27 cellular contexts compared by ENCODE assay signal in genomic region chr16:88755745-88756443, GRCh38. TPM values are rescaled to one million over a fixed set of nuclear protein-coding genes. Genes with fewer than 3 reads are reported as not detected.
DNase-seq lines count a peak whose midpoint lies in the region; ATAC-seq and TF ChIP-seq lines count a peak whose summit lies in the region.
"Had no signal": no experiment of that assay in that cellular context is flagged by ENCODE, and none has a peak within 500 bp of the region (broad histone marks: within the 10 kb centered on the region; RNA-seq: fewer than 3 reads in every experiment).

No MANE protein-coding gene starts in this region.

- H3K79me2 ChIP-seq in MM.1S (ENCODE audit: low read length) = peaks cover 91% of the 10 kb centered on the region
- H3K79me2 ChIP-seq in GM23338 (replicated peaks; ENCODE audit: insufficient read depth) = no peaks in the 10 kb centered on the region; the same call in 1 of the 2 replicates

- H3K9me3 Mint-ChIP-seq in HFFc6 (no peaks in the 10 kb centered on the region), WTC11 (no peaks in the 10 kb centered on the region), GM23338 (no peaks in the 10 kb centered on the region)
- H3K9me3 Mint-ChIP-seq: activated CD4-positive, alpha-beta T cell treated with anti-CD3 and anti-CD28 coated beads, Interleukin-2, amount 10 ng/mL, durations not matched to agents 7 days and 5 days; activated T-helper 17 cell treated with anti-CD3 and anti-CD28 coated beads, Interleukin-2, amount 50 U/mL, for 72 hours; central memory CD8-positive, alpha-beta T cell; immature natural killer cell; nephron had no signal

- CTCF ChIA-PET in WTC11 (lab: Charles Lee) = interaction anchor here (0.5 to 9.0 kb wide), 23 partner anchors 11 to 646 kb away, joined by 3 to 185 read pairs (median 5); partner anchors contain the start of genes APRT, MVD and PIEZO1

- no peak overlapping the region for H3K4me2 ChIP-seq in MM.1S (ENCODE audit: low read depth, low read length)
- H3K4me2 ChIP-seq in GM23338 = no peak overlapping the region
- H3K4me2 ChIP-seq: hepatocyte had no signal

- H3K36me3 ChIP-seq in gastroesophageal sphincter = peaks cover 0 to 14% of the 10 kb centered on the region in 2 donors
- no peaks in the 10 kb centered on the region for H3K36me3 ChIP-seq in transverse colon
- no peaks in the 10 kb centered on the region; the same call in 1 of the 2 replicates for H3K36me3 ChIP-seq in MM.1S (replicated peaks; ENCODE audit: insufficient read depth, low read length)
- H3K36me3 ChIP-seq in GM23338 (ENCODE audit: insufficient read depth) = no peaks in the 10 kb centered on the region
- H3K36me3 ChIP-seq: left ventricle myocardium inferior, ovary, thyroid gland had no signal

- H2AFZ ChIP-seq in MM.1S (ENCODE audit: low read length) = no peak overlapping the region
- no peak overlapping the region for H2AFZ ChIP-seq in GM23338
- H2AFZ ChIP-seq: hepatocyte had no signal

- peak overlapping the region; percentile 74 for H3K27ac Mint-ChIP-seq in HFFc6
- no peak overlapping the region for H3K27ac Mint-ChIP-seq in WTC11
- no peak overlapping the region for H3K27ac Mint-ChIP-seq in GM23338
- H3K27ac Mint-ChIP-seq: activated CD4-positive, alpha-beta T cell treated with anti-CD3 and anti-CD28 coated beads, Interleukin-2, amount 10 ng/mL, durations not matched to agents 7 days and 5 days; activated naive CD8-positive, alpha-beta T cell; immature natural killer cell had no signal

- H3K27me3 Mint-ChIP-seq in HFFc6 (ENCODE audit: insufficient read depth) = peaks cover 4% of the 10 kb centered on the region
- H3K27me3 Mint-ChIP-seq in WTC11 (ENCODE audit: low read depth) = no peaks in the 10 kb centered on the region
- H3K27me3 Mint-ChIP-seq in GM23338 (ENCODE audit: insufficient read depth, low read depth, poor library complexity) = peaks cover 23% of the 10 kb centered on the region
- H3K27me3 Mint-ChIP-seq: activated CD4-positive, alpha-beta T cell treated with anti-CD3 and anti-CD28 coated beads, Interleukin-2, amount 10 ng/mL, durations not matched to agents 7 days and 5 days; activated naive CD8-positive, alpha-beta T cell; activated T-helper 17 cell treated with anti-CD3 and anti-CD28 coated beads, Interleukin-2, amount 50 U/mL, for 72 hours; central memory CD8-positive, alpha-beta T cell had no signal

- H3K4me3 ChIP-seq in gastroesophageal sphincter (no peak overlapping the region), transverse colon (no peak overlapping the region), MM.1S (ENCODE audit: low read length) (no peak overlapping the region), GM23338 (no peak overlapping the region)
- H3K4me3 ChIP-seq: hepatocyte, left ventricle myocardium inferior, ovary, thyroid gland had no signal

- H3K4me1 Mint-ChIP-seq in HFFc6 (ENCODE audit: low read depth) = peaks cover 33% of the 10 kb centered on the region
- peaks cover 18% of the 10 kb centered on the region for H3K4me1 Mint-ChIP-seq in WTC11
- H3K4me1 Mint-ChIP-seq in GM23338 = peaks cover 31% of the 10 kb centered on the region

- ATAC-seq in WTC11 = no peak
- no peak for ATAC-seq in gastroesophageal sphincter
- ATAC-seq in GM23338 = no peak
- ATAC-seq: activated T-helper 17 cell treated with anti-CD3 and anti-CD28 coated beads, Interleukin-2, amount 50 U/mL, for 72 hours; stimulated activated naive CD8-positive, alpha-beta T cell treated with anti-CD3 and anti-CD28 coated beads, Interleukin-15, Interleukin-2, amounts not matched to agents 100 U/mL and 50 U/mL, for 24 hours had no signal

- H3K9me3 ChIP-seq in gastroesophageal sphincter (no peaks in the 10 kb centered on the region), transverse colon (no peaks in the 10 kb centered on the region), MM.1S (replicated peaks; ENCODE audit: insufficient read depth, low read length) (no peaks in the 10 kb centered on the region)
- H3K9me3 ChIP-seq: ovary, thyroid gland had no signal

- no peak for DNase-seq in HFFc6
- DNase-seq in WTC11 (ENCODE audit: low spot score) = no peak
- DNase-seq in transverse colon = no peak
- no peak for DNase-seq in MM.1S
- no peak for DNase-seq in GM23338 (ENCODE audit: low spot score)
- DNase-seq in DMS153 treated with DMSO at 0.1 percent for 48 hours (lab: John Stamatoyannopoulos, UW; ENCODE audit: unreplicated experiment) = no peak
- DNase-seq: activated CD4-positive, alpha-beta T cell treated with anti-CD3 and anti-CD28 coated beads, Interleukin-2, amount 10 ng/mL, durations not matched to agents 7 days and 5 days; AML-193; DMS153; immature natural killer cell; left ventricle myocardium inferior; NCI-H1048; NCI-H1694 treated with DMSO at 0.1 percent for 48 hours; NCI-H524 treated with DMSO at 0.1 percent for 48 hours; ovary; stimulated activated CD4-positive, alpha-beta T cell treated with anti-CD3 and anti-CD28 coated beads, Interleukin-12 subunit alpha, Interleukin-12 subunit beta, amount 100 ng/mL, for 4 hours; stimulated activated naive CD8-positive, alpha-beta T cell treated with anti-CD3 and anti-CD28 coated beads, Interleukin-15, Interleukin-2, amounts not matched to agents 100 U/mL and 50 U/mL, for 24 hours; thyroid gland had no signal

- TF ChIP-seq CTCF in HFFc6 (IDR thresholded peaks at IDR 0.05) (no peak), WTC11 (IDR thresholded peaks at IDR 0.05) (no peak), gastroesophageal sphincter (IDR thresholded peaks at IDR 0.05) (no peak), transverse colon (IDR thresholded peaks at IDR 0.05) (no peak), MM.1S (IDR thresholded peaks at IDR 0.05; ENCODE audit: low read length) (no peak), GM23338 (conservative IDR thresholded peaks at IDR 0.05; ENCODE audit: low read depth in 2 of 2) (no peak; a peak in 1 of 4 replicates)

- H3K27me3 ChIP-seq in gastroesophageal sphincter = no peaks in the 10 kb centered on the region
- H3K27me3 ChIP-seq in transverse colon = no peaks in the 10 kb centered on the region
- no peaks in the 10 kb centered on the region for H3K27me3 ChIP-seq in MM.1S (replicated peaks; ENCODE audit: insufficient read depth, low read length)
- no peaks in the 10 kb centered on the region for H3K27me3 ChIP-seq in GM23338 (ENCODE audit: insufficient read depth)
- H3K27me3 ChIP-seq: dorsolateral prefrontal cortex, foreskin keratinocyte, hepatocyte, ovary, thyroid gland had no signal

- no peak for TF ChIP-seq POLR2A in gastroesophageal sphincter (IDR thresholded peaks at IDR 0.05)
- TF ChIP-seq POLR2A in transverse colon (IDR thresholded peaks at IDR 0.05) = no peak

- TF ChIP-seq EP300 in gastroesophageal sphincter (IDR thresholded peaks at IDR 0.05) = no peak
- TF ChIP-seq EP300 in transverse colon (IDR thresholded peaks at IDR 0.05; ENCODE audit: low read depth) = no peak

- H3K27ac ChIP-seq in gastroesophageal sphincter (peak overlapping the region in 3 of 4 donors; percentile 62 to 96 (median 94)), transverse colon (peak overlapping the region in 3 of 4 donors; percentile 10 to 44 (median 21)), MM.1S (ENCODE audit: low read length) (no peak overlapping the region), GM23338 (ENCODE audit: low read depth) (no peak overlapping the region)
- H3K27ac ChIP-seq: dorsolateral prefrontal cortex, foreskin keratinocyte, hepatocyte, left ventricle myocardium inferior, ovary, thyroid gland, VCaP had no signal

- peaks cover 0 to 90% (median 25%) of the 10 kb centered on the region in 3 donors for H3K4me1 ChIP-seq in gastroesophageal sphincter
- peaks cover 14 to 38% (median 35%) of the 10 kb centered on the region in 4 donors for H3K4me1 ChIP-seq in transverse colon
- H3K4me1 ChIP-seq in MM.1S (ENCODE audit: low read length) = no peaks in the 10 kb centered on the region
- H3K4me1 ChIP-seq in GM23338 (ENCODE audit: insufficient read depth) = peaks cover 5% of the 10 kb centered on the region; the same call in 1 of the 2 replicates

- H3K4me3 Mint-ChIP-seq in HFFc6 = no peak overlapping the region
- H3K4me3 Mint-ChIP-seq in WTC11 = no peak overlapping the region
- H3K4me3 Mint-ChIP-seq in GM23338 = no peak overlapping the region; the same call in 2 of the 3 replicates
- H3K4me3 Mint-ChIP-seq: activated CD4-positive, alpha-beta T cell treated with anti-CD3 and anti-CD28 coated beads, Interleukin-2, amount 10 ng/mL, durations not matched to agents 7 days and 5 days; activated naive CD8-positive, alpha-beta T cell; activated T-helper 17 cell treated with anti-CD3 and anti-CD28 coated beads, Interleukin-2, amount 50 U/mL, for 72 hours; central memory CD8-positive, alpha-beta T cell; immature natural killer cell; nephron had no signal

- H3F3A ChIP-seq in MM.1S (ENCODE audit: insufficient read depth, low read length) (no peaks in the 10 kb centered on the region), GM23338 (replicated peaks; ENCODE audit: low read depth) (peaks cover 16% of the 10 kb centered on the region; the same call in 1 of the 2 replicates)

- H3K36me3 Mint-ChIP-seq in HFFc6 (ENCODE audit: low read depth) (peaks cover 5% of the 10 kb centered on the region), WTC11 (no peaks in the 10 kb centered on the region), GM23338 (ENCODE audit: low read depth) (peaks cover 3% of the 10 kb centered on the region; the same call in 1 of the 3 replicates)
- H3K36me3 Mint-ChIP-seq: activated naive CD8-positive, alpha-beta T cell had no signal

- peaks cover 13% of the 10 kb centered on the region for H4K20me1 ChIP-seq in MM.1S (ENCODE audit: insufficient read depth, low read length)
- H4K20me1 ChIP-seq in GM23338 (replicated peaks; ENCODE audit: insufficient read depth) = no peaks in the 10 kb centered on the region

- H3K9me2 ChIP-seq in MM.1S (replicated peaks; ENCODE audit: insufficient read depth, low read length) (no peaks in the 10 kb centered on the region), GM23338 (ENCODE audit: insufficient read depth) (no peaks in the 10 kb centered on the region)

- in situ Hi-C loops in transverse colon (cut with MboI; ENCODE audit: low pct_ligation_motif_present in 1 of 4, low pct_unique_long_range_greater_than_20kb in 1 of 4, low sequenced_read_pairs in 3 of 4) = no loop called here

- no peak overlapping the region for H3K9ac ChIP-seq in MM.1S (ENCODE audit: low read length)

- intact Hi-C loops in transverse colon (cut with DNase I; ENCODE audit: low total_unique reads) = no loop called here

- POLR2A ChIA-PET in WTC11 (lab: Charles Lee) = interaction anchor here (0.7 to 2.8 kb wide), 3 partner anchors 7 to 18 kb away, joined by 3 to 10 read pairs (median 4); no protein-coding TSS in a partner anchor

- WGBS in gastroesophageal sphincter (ENCODE audit: low coverage in 1 of 2), 2 donors = no CpG with 5 or more reads among the region's 23 CpGs
- 73 to 89% methylated on average over 3 to 19 of the region's 23 CpGs for WGBS in transverse colon (ENCODE audit: low coverage in 1 of 2), 2 donors

RNA-seq across cellular contexts. Expression of gene PIEZO1, which starts 29.1 kb away (rescaled TPM):
- 100 to 1,000 TPM; 238 to 293 (median 264) TPM for total RNA-seq in HFFc6 (2021; fragmentation: NEBNext Ultra II Directional; extraction: Animal tissue kit (Norgen Biotek cat#: 25700))
- total RNA-seq in WTC11 (2021) (68.3 to 75.1 TPM (median 71.3 TPM) in 3 replicates), gastroesophageal sphincter (100 to 1,000 TPM; 105 to 248 (median 172) TPM), transverse colon (100 to 1,000 TPM; 133 to 546 (median 179) TPM)
- 56.2 and 70.1 TPM in 2 replicates for total RNA-seq in GM23338 (2014; rRNA removed; shearing (Covaris generic))
- polyA plus RNA-seq in GM23338 (2016; fragmentation: Nextera tagmentation; extraction: Ambion mirVana) = 29.6 and 30.4 TPM in 2 replicates

RNA-seq across cellular contexts. Expression of gene CDT1, which starts 47.7 kb away (rescaled TPM):
- total RNA-seq in HFFc6 (2021; fragmentation: NEBNext Ultra II Directional; extraction: Animal tissue kit (Norgen Biotek cat#: 25700)) = 10 to 100 TPM; 13.3 to 28.2 (median 22.2) TPM
- total RNA-seq in WTC11 (2021) = 142 to 154 TPM (median 149 TPM) in 3 replicates
- 1 to 10 TPM in 1 of 4 donors, under 1 TPM in 1, not detected in 2; 0.92 to 2.0 TPM for total RNA-seq in gastroesophageal sphincter
- total RNA-seq in transverse colon = 10 to 100 TPM in 1 of 4 donors, 1 to 10 TPM in 2, not detected in 1; 3.8 to 12.5 (median 6.7) TPM
- total RNA-seq in GM23338 (2014; rRNA removed; shearing (Covaris generic)) = 114 and 187 TPM in 2 replicates
- polyA plus RNA-seq in GM23338 (2016; fragmentation: Nextera tagmentation; extraction: Ambion mirVana) = 32.6 and 36.1 TPM in 2 replicates

RNA-seq across cellular contexts. Expression of gene CTU2, which starts 49.6 kb away (rescaled TPM):
- 10 to 100 TPM; 26.2 to 37.0 (median 33.2) TPM for total RNA-seq in HFFc6 (2021; fragmentation: NEBNext Ultra II Directional; extraction: Animal tissue kit (Norgen Biotek cat#: 25700))
- total RNA-seq in WTC11 (2021) (42.1 to 52.4 TPM (median 43.7 TPM) in 3 replicates), gastroesophageal sphincter (10 to 100 TPM in 2 of 4 donors, 1 to 10 TPM in 2; 6.0 to 19.9 (median 10.7) TPM), transverse colon (1 to 10 TPM in 3 of 4 donors, not detected in 1; 2.8 to 5.6 (median 4.2) TPM)
- 15.4 and 22.3 TPM in 2 replicates for total RNA-seq in GM23338 (2014; rRNA removed; shearing (Covaris generic))
- polyA plus RNA-seq in GM23338 (2016; fragmentation: Nextera tagmentation; extraction: Ambion mirVana) = 25.7 and 33.6 TPM in 2 replicates

RNA-seq across cellular contexts. Expression of gene RNF166, which starts 49.7 kb away (rescaled TPM):
- total RNA-seq in HFFc6 (2021; fragmentation: NEBNext Ultra II Directional; extraction: Animal tissue kit (Norgen Biotek cat#: 25700)) = 10 to 100 TPM; 10.3 to 18.3 (median 13.2) TPM
- total RNA-seq in WTC11 (2021) (38.5 to 46.2 TPM (median 40.5 TPM) in 3 replicates), gastroesophageal sphincter (10 to 100 TPM; 19.5 to 27.8 (median 22.3) TPM), transverse colon (10 to 100 TPM; 10.3 to 15.3 (median 14.4) TPM)
- 39.6 and 43.4 TPM in 2 replicates for total RNA-seq in GM23338 (2014; rRNA removed; shearing (Covaris generic))
- polyA plus RNA-seq in GM23338 (2016; fragmentation: Nextera tagmentation; extraction: Ambion mirVana) = 24.9 and 27.8 TPM in 2 replicates

RNA-seq across cellular contexts. Expression of gene APRT, which starts 55.8 kb away (rescaled TPM):
- 100 to 1,000 TPM; 123 to 163 (median 130) TPM for total RNA-seq in HFFc6 (2021; fragmentation: NEBNext Ultra II Directional; extraction: Animal tissue kit (Norgen Biotek cat#: 25700))
- total RNA-seq in WTC11 (2021) (272 to 288 TPM (median 282 TPM) in 3 replicates), gastroesophageal sphincter (100 to 1,000 TPM in 2 of 4 donors, 10 to 100 TPM in 2; 64.9 to 103 (median 92.9) TPM), transverse colon (100 to 1,000 TPM in 2 of 4 donors, 10 to 100 TPM in 2; 81.6 to 221 (median 149) TPM)
- 250 and 258 TPM in 2 replicates for total RNA-seq in GM23338 (2014; rRNA removed; shearing (Covaris generic))
- polyA plus RNA-seq in GM23338 (2016; fragmentation: Nextera tagmentation; extraction: Ambion mirVana) = 522 and 536 TPM in 2 replicates

Comparison
In these comparisons a context has a peak if more than half of its experiments do, and no peak if none do; other contexts are left out.
1. H3K27ac ChIP-seq: peak in gastroesophageal sphincter (3 of 4) and transverse colon (3 of 4); none in MM.1S (single experiment) and GM23338 (single experiment).